18 cellular contexts compared by ENCODE assay signal in the genomic region with DNA sequence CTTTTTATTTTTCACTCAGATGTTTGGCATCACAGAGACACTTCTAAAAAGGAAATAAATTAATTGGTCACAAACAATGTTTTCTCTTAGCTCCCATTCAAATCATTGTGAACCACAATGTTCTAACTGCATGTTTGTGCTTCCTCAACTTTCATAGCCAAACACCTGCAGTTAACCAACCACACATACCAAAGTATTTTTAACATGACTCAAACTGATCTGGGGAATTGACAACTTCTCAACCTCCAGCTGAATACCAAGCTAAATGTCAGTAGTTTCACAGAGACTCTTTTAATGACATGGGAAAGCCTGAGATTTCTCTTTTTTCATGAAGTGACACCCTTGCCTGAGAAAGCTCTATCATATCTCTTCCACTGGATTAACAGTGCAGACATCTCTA.
A peak's percentile ranks its signal among the peaks of the same experiment; 100 is the strongest.
DNase-seq lines count a peak whose midpoint lies in the region; ATAC-seq, FAIRE-seq and TF ChIP-seq lines count a peak whose summit lies in the region.
"Had no signal": no experiment of that assay in that cellular context is flagged by ENCODE, and none has a peak within 500 bp of the region (broad histone marks: within the 10 kb centered on the region; RNA-seq: fewer than 3 reads in every experiment).

No MANE protein-coding gene starts in this region.

- H3K79me2 ChIP-seq in astrocyte (ENCODE audit: insufficient read depth, low read length) = no peaks in the 10 kb centered on the region

- ATAC-seq in HG03442 (IDR thresholded peaks at IDR 0.05; ENCODE audit: unreplicated experiment) = peak; percentile 79
- ATAC-seq: HCT116 had no signal

- H3K27me3 ChIP-seq in BLaER1 (no peaks in the 10 kb centered on the region), astrocyte (ENCODE audit: insufficient read depth, low read length) (no peaks in the 10 kb centered on the region), mesenchymal stem cell (ENCODE audit: control insufficient read depth in 1 of 2, insufficient read depth in 1 of 2, low read length in 2 of 2) (no peaks in the 10 kb centered on the region)
- H3K27me3 ChIP-seq: esophagus squamous epithelium had no signal

- H3K9ac ChIP-seq in BLaER1 (no peak overlapping the region), astrocyte (ENCODE audit: low read length) (no peak overlapping the region), mesenchymal stem cell (ENCODE audit: low read length) (no peak overlapping the region)

- peak overlapping the region; percentile 54 for H3K4me2 ChIP-seq in BLaER1
- H3K4me2 ChIP-seq in astrocyte (ENCODE audit: low read length) = peak overlapping the region; percentile 32
- H3K4me2 ChIP-seq in mesenchymal stem cell (ENCODE audit: low read length, poor library complexity, severe bottlenecking) = no peak overlapping the region

- H3K27me3 Mint-ChIP-seq in astrocyte (ENCODE audit: low read depth, unreplicated experiment) = no peaks in the 10 kb centered on the region
- H3K27me3 Mint-ChIP-seq: activated naive CD4-positive, alpha-beta T cell treated with anti-CD3 and anti-CD28 coated beads, Interleukin-2, amount 10 ng/mL, durations not matched to agents 7 days and 5 days had no signal

- no peak overlapping the region for H4K91ac ChIP-seq in mesenchymal stem cell (ENCODE audit: low read length)

- no peak overlapping the region for H4K8ac ChIP-seq in mesenchymal stem cell (ENCODE audit: low read length)

- H3K27ac ChIP-seq in BLaER1 (no peak overlapping the region), astrocyte (ENCODE audit: low read depth, low read length) (no peak overlapping the region), mesenchymal stem cell (ENCODE audit: low read length, poor library complexity, severe bottlenecking) (peak overlapping the region; percentile 56)
- H3K27ac ChIP-seq: esophagus squamous epithelium, psoas muscle had no signal

- no peak overlapping the region for H3K4me3 ChIP-seq in BLaER1
- H3K4me3 ChIP-seq in astrocyte (ENCODE audit: insufficient read depth, low read depth, low read length) = no peak overlapping the region
- no peak overlapping the region for H3K4me3 ChIP-seq in mesenchymal stem cell (ENCODE audit: insufficient read depth in 1 of 2, low read depth in 1 of 2, low read length in 2 of 2)
- H3K4me3 ChIP-seq: esophagus squamous epithelium, psoas muscle had no signal

- no peak overlapping the region for H3K4me3 Mint-ChIP-seq in astrocyte (ENCODE audit: unreplicated experiment)
- H3K4me3 Mint-ChIP-seq: activated naive CD4-positive, alpha-beta T cell treated with anti-CD3 and anti-CD28 coated beads, Interleukin-2, amount 10 ng/mL, durations not matched to agents 7 days and 5 days; immature natural killer cell had no signal

- H3K9me3 Mint-ChIP-seq in astrocyte (ENCODE audit: unreplicated experiment) = no peaks in the 10 kb centered on the region
- H3K9me3 Mint-ChIP-seq: activated naive CD4-positive, alpha-beta T cell treated with anti-CD3 and anti-CD28 coated beads, Interleukin-2, amount 10 ng/mL, durations not matched to agents 7 days and 5 days had no signal

- H3K9me3 ChIP-seq in BLaER1 (no peaks in the 10 kb centered on the region), astrocyte (ENCODE audit: insufficient read depth, low read depth, low read length) (no peaks in the 10 kb centered on the region), mesenchymal stem cell (ENCODE audit: control insufficient read depth, low read length) (no peaks in the 10 kb centered on the region)
- H3K9me3 ChIP-seq: esophagus squamous epithelium, psoas muscle had no signal

- H3K18ac ChIP-seq in mesenchymal stem cell (ENCODE audit: low read depth in 1 of 2, low read length in 2 of 2) = no peak overlapping the region

- H3K79me1 ChIP-seq in mesenchymal stem cell (replicated peaks; ENCODE audit: low read length, poor library complexity, severe bottlenecking) = no peaks in the 10 kb centered on the region

- no peaks in the 10 kb centered on the region for H4K20me1 ChIP-seq in BLaER1
- no peaks in the 10 kb centered on the region for H4K20me1 ChIP-seq in astrocyte (ENCODE audit: insufficient read depth, low read length)

- peak overlapping the region; percentile 99 for H3K27ac Mint-ChIP-seq in astrocyte (ENCODE audit: unreplicated experiment)
- H3K27ac Mint-ChIP-seq: activated naive CD4-positive, alpha-beta T cell treated with anti-CD3 and anti-CD28 coated beads, Interleukin-2, amount 10 ng/mL, durations not matched to agents 7 days and 5 days; immature natural killer cell had no signal

- peaks cover 26% of the 10 kb centered on the region for H3K4me1 Mint-ChIP-seq in astrocyte (ENCODE audit: low read depth, unreplicated experiment)
- H3K4me1 Mint-ChIP-seq: activated naive CD4-positive, alpha-beta T cell treated with anti-CD3 and anti-CD28 coated beads, Interleukin-2, amount 10 ng/mL, durations not matched to agents 7 days and 5 days; immature natural killer cell had no signal

- H2BK120ac ChIP-seq in mesenchymal stem cell (ENCODE audit: low read depth, low read length) = no peak overlapping the region

- peak; percentile 60 for DNase-seq in astrocyte (ENCODE audit: low read depth)
- peak; percentile 11 for DNase-seq in mesenchymal stem cell
- no peak for DNase-seq in NCI-H2171 treated with DMSO at 0.1 percent for 48 hours (lab: John Stamatoyannopoulos, UW)
- DNase-seq in NOMO-1 treated with dmso at 0.1 percent for 144 hours (lab: John Stamatoyannopoulos, UW; ENCODE audit: unreplicated experiment) = no peak
- no peak for DNase-seq in NCI-H446 (lab: John Stamatoyannopoulos, UW)
- DNase-seq in frontal cortex (ENCODE audit: low spot score in 2 of 2) = no peak
- DNase-seq: activated naive CD4-positive, alpha-beta T cell treated with anti-CD3 and anti-CD28 coated beads, Interleukin-2, amount 10 ng/mL, durations not matched to agents 7 days and 5 days; AML-193; DMS53; esophagus squamous epithelium; immature natural killer cell; NCI-H146; NCI-H82; psoas muscle; SIG-M5 had no signal

- no peak overlapping the region for H2AFZ ChIP-seq in astrocyte (ENCODE audit: low read depth, low read length)
- H2AFZ ChIP-seq in mesenchymal stem cell (ENCODE audit: low read depth, low read length) = no peak overlapping the region

- H2BK12ac ChIP-seq in mesenchymal stem cell (ENCODE audit: low read length in 2 of 2) = no peak overlapping the region

- peaks cover 1% of the 10 kb centered on the region for H3K36me3 Mint-ChIP-seq in astrocyte (ENCODE audit: low read depth, unreplicated experiment)
- H3K36me3 Mint-ChIP-seq: activated naive CD4-positive, alpha-beta T cell treated with anti-CD3 and anti-CD28 coated beads, Interleukin-2, amount 10 ng/mL, durations not matched to agents 7 days and 5 days; immature natural killer cell had no signal

- no peak overlapping the region for H3K23ac ChIP-seq in mesenchymal stem cell (ENCODE audit: low read length in 2 of 2)

- H3K4ac ChIP-seq in mesenchymal stem cell (ENCODE audit: low read depth in 1 of 2, low read length in 2 of 2) = no peak overlapping the region

- no peak overlapping the region for H2AK5ac ChIP-seq in mesenchymal stem cell (ENCODE audit: low read length, severe bottlenecking)

- no peak overlapping the region for H3K14ac ChIP-seq in mesenchymal stem cell (ENCODE audit: low read length in 2 of 2)

- no peak overlapping the region for H2BK15ac ChIP-seq in mesenchymal stem cell (ENCODE audit: low read depth, poor library complexity, severe bottlenecking)

- TF ChIP-seq CTCF in astrocyte (IDR thresholded peaks at IDR 0.05; ENCODE audit: insufficient read depth, low read depth, low read length) = no peak

- H3K4me1 ChIP-seq in BLaER1 (peaks cover 27% of the 10 kb centered on the region), astrocyte (ENCODE audit: insufficient read depth, low read length) (no peaks in the 10 kb centered on the region), mesenchymal stem cell (ENCODE audit: control insufficient read depth, insufficient read depth, low read depth, low read length) (no peaks in the 10 kb centered on the region)
- H3K4me1 ChIP-seq: esophagus squamous epithelium, psoas muscle had no signal

- peak; percentile 17 for FAIRE-seq in astrocyte (lab: Jason Lieb, UNC)
- no peak for FAIRE-seq in frontal cortex (lab: Jason Lieb, UNC)

- H2BK5ac ChIP-seq in mesenchymal stem cell (ENCODE audit: low read depth, low read length, poor library complexity, severe bottlenecking) = no peak overlapping the region

- H3K36me3 ChIP-seq in BLaER1 (no peaks in the 10 kb centered on the region), astrocyte (ENCODE audit: insufficient read depth, low read length) (no peaks in the 10 kb centered on the region), mesenchymal stem cell (ENCODE audit: control insufficient read depth in 1 of 2, insufficient read depth in 2 of 2, low read depth in 1 of 2, low read length in 2 of 2) (no peaks in the 10 kb centered on the region)
- H3K36me3 ChIP-seq: esophagus squamous epithelium had no signal

Comparison
In these comparisons a context has a peak if more than half of its experiments do, and no peak if none do; other contexts are left out.
1. DNase-seq: peak in astrocyte (single experiment) and mesenchymal stem cell (single experiment); none in NCI-H2171 treated with DMSO at 0.1 percent for 48 hours (single experiment), NOMO-1 treated with dmso at 0.1 percent for 144 hours (single experiment), NCI-H446 (0 of 2) and frontal cortex (0 of 2).